Comparison of ENCODE assay signal across 9 cellular contexts in genomic region chr20:3405696-3406358, GRCh38. TPM values are rescaled to one million over a fixed set of nuclear protein-coding genes. Genes with fewer than 3 reads are reported as not detected.
DNase-seq lines count a peak whose midpoint lies in the region; ATAC-seq, FAIRE-seq and TF ChIP-seq lines count a peak whose summit lies in the region.
"Had no signal": no experiment of that assay in that cellular context is flagged by ENCODE, and none has a peak within 500 bp of the region (broad histone marks: within the 10 kb centered on the region; RNA-seq: fewer than 3 reads in every experiment).

No MANE protein-coding gene starts in this region.

- peak overlapping the region; percentile 68 to 98 (median 90) for H3K4me3 ChIP-seq in HepG2 (replicated peaks in 1 of 3; ENCODE audit: insufficient read depth in 1 of 3, low read depth in 2 of 3, low read length in 3 of 3)

- WGBS in HepG2 (ENCODE audit: low lambda C conversion rate), result 18% methylated on average over 3 of the region's 3 CpGs

- TF ChIP-seq RAD21 in HepG2 (CRISPR knock-in tag; IDR thresholded peaks at IDR 0.05), result no peak

- peak overlapping the region; percentile 73 for H3K4me3 Mint-ChIP-seq in activated CD4-positive, alpha-beta T cell treated with anti-CD3 and anti-CD28 coated beads, Interleukin-2, amount 10 ng/mL, durations not matched to agents 7 days and 5 days

- POLR2A ChIA-PET in activated CD4-positive, alpha-beta T cell treated with anti-CD3 and anti-CD28 coated beads, Interleukin-2, amount 10 ng/mL, durations not matched to agents 7 days and 5 days (lab: Charles Lee), result no interaction called here
- POLR2A ChIA-PET in HepG2 (lab: Yijun Ruan, JAX), result interaction anchor here (1.2 to 3.6 kb wide), 4 partner anchors 11 to 157 kb away, joined by 3 to 34 read pairs (median 6); partner anchors contain the start of gene ATRN

- H3K9ac ChIP-seq in HepG2 (ENCODE audit: insufficient read depth, low read depth, low read length), result peak overlapping the region; percentile 85; the same call in 1 of the 2 replicates

- no peaks in the 10 kb centered on the region for H3K36me3 Mint-ChIP-seq in activated CD4-positive, alpha-beta T cell treated with anti-CD3 and anti-CD28 coated beads, Interleukin-2, amount 10 ng/mL, durations not matched to agents 7 days and 5 days (ENCODE audit: low read depth)

- peaks cover 30% of the 10 kb centered on the region for H3K4me1 Mint-ChIP-seq in activated CD4-positive, alpha-beta T cell treated with anti-CD3 and anti-CD28 coated beads, Interleukin-2, amount 10 ng/mL, durations not matched to agents 7 days and 5 days

- no peaks in the 10 kb centered on the region for H3K36me3 ChIP-seq in HepG2 (replicated peaks in 1 of 2; ENCODE audit: control insufficient read depth in 1 of 2, insufficient read depth in 2 of 2, low read length in 2 of 2)

- H2AFZ ChIP-seq in HepG2 (ENCODE audit: low read length), result no peak overlapping the region

- H3K79me2 ChIP-seq in HepG2 (ENCODE audit: insufficient read depth, low read length), result peaks cover 58% of the 10 kb centered on the region

- no peak for TF ChIP-seq POLR2A in HepG2 (IDR thresholded peaks at IDR 0.05; ENCODE audit: insufficient read depth in 1 of 2, low read depth in 2 of 2, low read length in 2 of 2)

- H3K9me3 Mint-ChIP-seq in activated CD4-positive, alpha-beta T cell treated with anti-CD3 and anti-CD28 coated beads, Interleukin-2, amount 10 ng/mL, durations not matched to agents 7 days and 5 days, result no peaks in the 10 kb centered on the region

- FAIRE-seq in HepG2 (lab: Jason Lieb, UNC), result no peak
- no peak for FAIRE-seq in HTR-8/SVneo (lab: Jason Lieb, UNC)

- ATAC-seq in HepG2 (no peak), GM18870 (IDR thresholded peaks at IDR 0.05; ENCODE audit: unreplicated experiment) (no peak)

- peaks cover 15% of the 10 kb centered on the region for H4K20me1 ChIP-seq in HepG2 (ENCODE audit: insufficient read depth, low read length)

- peaks cover 0 to 5% of the 10 kb centered on the region in 2 experiments; a peak in 1 of 5 replicates for H3K27me3 ChIP-seq in HepG2 (ENCODE audit: control insufficient read depth in 1 of 2, insufficient read depth in 2 of 2, low read length in 2 of 2)

- no peak for TF ChIP-seq CTCF in HepG2 (CRISPR knock-in tag; IDR thresholded peaks at IDR 0.05)

- intact Hi-C loops in HepG2 (cut with micrococcal nuclease; ENCODE audit: unreplicated experiment), result loop anchor here (10.0 kb wide), 1 partner anchor 139 kb away; no protein-coding TSS in a partner anchor

- TF ChIP-seq EP300 in HepG2 (IDR thresholded peaks at IDR 0.05; ENCODE audit: low read depth in 2 of 2, low read length in 2 of 2) (0 out of 4 replicates have a peak, but pooled peaks of 1 of the 2 experiments have one; percentile 2), HepG2 (CRISPR knock-in tag; IDR thresholded peaks at IDR 0.05; ENCODE audit: borderline replicate concordance) (no peak)

- H3K4me2 ChIP-seq in HepG2 (ENCODE audit: low read depth, low read length), result peak overlapping the region; percentile 95

- peaks cover 35% of the 10 kb centered on the region for H3K4me1 ChIP-seq in HepG2 (ENCODE audit: insufficient read depth, low read length)

- no peaks in the 10 kb centered on the region for H3K9me3 ChIP-seq in HepG2 (ENCODE audit: low read length)

- BruUV-seq in HepG2 (replicated peaks; lab: Mats Ljungman, UMichigan), result no TSS peak

- H3K27ac ChIP-seq in HepG2 (ENCODE audit: extremely low read length, insufficient read depth, low read length), result no peak overlapping the region
- H3K27ac ChIP-seq in temporal lobe (ENCODE audit: low read depth, low read length), result peak overlapping the region; percentile 92

- in situ Hi-C loops in T47D (cut with HindIII; ENCODE audit: low pct_unique_long_range_greater_than_20kb, low sequenced_read_pairs), result no loop called here
- in situ Hi-C loops in HepG2 (cut with HindIII; ENCODE audit: extremely low pct_ligation_motif_present, low pct_unique_long_range_greater_than_20kb), result no loop called here

- H3K27ac Mint-ChIP-seq in activated CD4-positive, alpha-beta T cell treated with anti-CD3 and anti-CD28 coated beads, Interleukin-2, amount 10 ng/mL, durations not matched to agents 7 days and 5 days, result peak overlapping the region; percentile 7

- no peak for DNase-seq in activated CD4-positive, alpha-beta T cell treated with anti-CD3 and anti-CD28 coated beads, Interleukin-2, amount 10 ng/mL, durations not matched to agents 7 days and 5 days
- no peak for DNase-seq in activated CD4-positive, alpha-beta T cell treated with anti-CD3 and anti-CD28 coated beads for 48 hours
- DNase-seq in T47D (ENCODE audit: low read depth in 1 of 2, low spot score in 1 of 2) (peak; percentile 52 to 54), HepG2 (ENCODE audit: low spot score) (peak; percentile 43), NCI-H748 treated with DMSO at 0.1 percent for 48 hours (lab: John Stamatoyannopoulos, UW) (no peak), HTR-8/SVneo (ENCODE audit: insufficient read length, low spot score) (no peak)
- DNase-seq: occipital lobe had no signal

- CTCF ChIA-PET in activated CD4-positive, alpha-beta T cell treated with anti-CD3 and anti-CD28 coated beads, Interleukin-2, amount 10 ng/mL, durations not matched to agents 7 days and 5 days (lab: Charles Lee), result no interaction called here
- CTCF ChIA-PET in HepG2 (lab: Yijun Ruan, JAX; ENCODE audit: low intra/inter-chr PET ratio, low total read pairs), result no interaction called here

- peaks cover 7% of the 10 kb centered on the region for H3K27me3 Mint-ChIP-seq in activated CD4-positive, alpha-beta T cell treated with anti-CD3 and anti-CD28 coated beads, Interleukin-2, amount 10 ng/mL, durations not matched to agents 7 days and 5 days

TF ChIP-seq in HepG2, 621 proteins besides CTCF, POLR2A, EP300 and RAD21 (continues in another document):
- TF ChIP-seq MIER3 (CRISPR knock-in tag; IDR thresholded peaks at IDR 0.05; ENCODE audit: borderline replicate concordance), result 0 out of 2 replicates have a peak, but pooled peaks have one; percentile 3
- TF ChIP-seq, protein P1, sequence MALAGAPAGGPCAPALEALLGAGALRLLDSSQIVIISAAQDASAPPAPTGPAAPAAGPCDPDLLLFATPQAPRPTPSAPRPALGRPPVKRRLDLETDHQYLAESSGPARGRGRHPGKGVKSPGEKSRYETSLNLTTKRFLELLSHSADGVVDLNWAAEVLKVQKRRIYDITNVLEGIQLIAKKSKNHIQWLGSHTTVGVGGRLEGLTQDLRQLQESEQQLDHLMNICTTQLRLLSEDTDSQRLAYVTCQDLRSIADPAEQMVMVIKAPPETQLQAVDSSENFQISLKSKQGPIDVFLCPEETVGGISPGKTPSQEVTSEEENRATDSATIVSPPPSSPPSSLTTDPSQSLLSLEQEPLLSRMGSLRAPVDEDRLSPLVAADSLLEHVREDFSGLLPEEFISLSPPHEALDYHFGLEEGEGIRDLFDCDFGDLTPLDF (CRISPR knock-in tag; IDR thresholded peaks at IDR 0.05), result no peak
- TF ChIP-seq TFDP2 (CRISPR knock-in tag; IDR thresholded peaks at IDR 0.05), result no peak
- TF ChIP-seq KAT7 (CRISPR knock-in tag; IDR thresholded peaks at IDR 0.05; ENCODE audit: borderline replicate concordance), result no peak
- no peak for TF ChIP-seq SIX4 (CRISPR knock-in tag; IDR thresholded peaks at IDR 0.05)
- no peak for TF ChIP-seq MAFG (CRISPR knock-in tag; IDR thresholded peaks at IDR 0.05)
- TF ChIP-seq HOXD1 (CRISPR knock-in tag; IDR thresholded peaks at IDR 0.05), result no peak
- TF ChIP-seq FLYWCH1 (CRISPR knock-in tag; IDR thresholded peaks at IDR 0.05), result no peak
- TF ChIP-seq MZF1 (CRISPR knock-in tag; IDR thresholded peaks at IDR 0.05; ENCODE audit: borderline replicate concordance), result no peak

RNA-seq across cellular contexts. Expression of gene DNAAF9, which starts 1.6 kb away (rescaled TPM):
- 1 to 10 TPM; 1.9 to 2.4 TPM for total RNA-seq in activated CD4-positive, alpha-beta T cell treated with anti-CD3 and anti-CD28 coated beads, Interleukin-2, amount 10 ng/mL, durations not matched to agents 7 days and 5 days
- total RNA-seq in HepG2 (2016; rRNA removed; fragmentation: Illumina TruSeq; extraction: Trizol) (10.5 and 11.7 TPM in 2 replicates), temporal lobe (36.9 TPM)
- total RNA-seq in HepG2 (2016; cell fraction: cytosol; rRNA removed; fragmentation: Illumina TruSeq; extraction: Trizol; ENCODE audit: low read depth), result 3.4 and 3.7 TPM in 2 replicates
- 9.8 and 10.6 TPM in 2 replicates for total RNA-seq in HepG2 (2016; cell fraction: insoluble cytoplasmic fraction; rRNA removed; fragmentation: Illumina TruSeq; extraction: Trizol)
- 4.5 and 5.3 TPM in 2 replicates for total RNA-seq in HepG2 (2016; cell fraction: membrane; rRNA removed; fragmentation: Illumina TruSeq; extraction: Trizol)
- total RNA-seq in HepG2 (2016; cell fraction: nucleus; rRNA removed; fragmentation: Illumina TruSeq; extraction: Trizol), result 14.3 and 16.7 TPM in 2 replicates
- 14.9 and 16.6 TPM in 2 replicates for polyA plus RNA-seq in HepG2 (2011; rRNA removed)
- polyA plus RNA-seq in HepG2 (2011; cell fraction: cytosol; rRNA removed), result 8.5 and 11.1 TPM in 2 replicates
- polyA plus RNA-seq in HepG2 (2011; cell fraction: nucleus; rRNA removed), result 31.2 and 31.3 TPM in 2 replicates
- 12.6 and 13.0 TPM in 2 replicates for polyA plus RNA-seq in HepG2 (2012)
- 0.98 and 1.1 TPM in 2 replicates for polyA plus RNA-seq in HepG2 (2016; cell fraction: cytosol; fragmentation: Illumina TruSeq; extraction: Trizol; ENCODE audit: low read depth)
- 6.4 and 6.6 TPM in 2 replicates for polyA plus RNA-seq in HepG2 (2016; cell fraction: insoluble cytoplasmic fraction; fragmentation: Illumina TruSeq; extraction: Trizol; ENCODE audit: low read depth)
- polyA plus RNA-seq in HepG2 (2016; cell fraction: membrane; fragmentation: Illumina TruSeq; extraction: Trizol; ENCODE audit: low read depth), result 1.7 and 1.8 TPM in 2 replicates
- 20.6 and 23.6 TPM in 2 replicates for polyA plus RNA-seq in HepG2 (2016; cell fraction: nucleus; fragmentation: Illumina TruSeq; extraction: Trizol; ENCODE audit: insufficient read depth, low read depth)
- polyA minus RNA-seq in HepG2 (2011; rRNA and poly(A)+ RNA removed; ENCODE audit: low replicate concordance), result 0.02 and 24.0 TPM in 2 replicates
- polyA minus RNA-seq in HepG2 (2011; cell fraction: cytosol; rRNA and poly(A)+ RNA removed), result 11.3 and 14.0 TPM in 2 replicates
- polyA minus RNA-seq in HepG2 (2011; cell fraction: nucleus; rRNA and poly(A)+ RNA removed), result 30.6 and 35.8 TPM in 2 replicates

Comparison
In these comparisons a context has a peak if more than half of its experiments do, and no peak if none do; other contexts are left out.
1. DNase-seq: peak in T47D (2 of 2) and HepG2 (single experiment); none in activated CD4-positive, alpha-beta T cell treated with anti-CD3 and anti-CD28 coated beads, Interleukin-2, amount 10 ng/mL, durations not matched to agents 7 days and 5 days (single experiment), activated CD4-positive, alpha-beta T cell treated with anti-CD3 and anti-CD28 coated beads for 48 hours (single experiment), NCI-H748 treated with DMSO at 0.1 percent for 48 hours (single experiment) and HTR-8/SVneo (single experiment).